In the genomic region with DNA sequence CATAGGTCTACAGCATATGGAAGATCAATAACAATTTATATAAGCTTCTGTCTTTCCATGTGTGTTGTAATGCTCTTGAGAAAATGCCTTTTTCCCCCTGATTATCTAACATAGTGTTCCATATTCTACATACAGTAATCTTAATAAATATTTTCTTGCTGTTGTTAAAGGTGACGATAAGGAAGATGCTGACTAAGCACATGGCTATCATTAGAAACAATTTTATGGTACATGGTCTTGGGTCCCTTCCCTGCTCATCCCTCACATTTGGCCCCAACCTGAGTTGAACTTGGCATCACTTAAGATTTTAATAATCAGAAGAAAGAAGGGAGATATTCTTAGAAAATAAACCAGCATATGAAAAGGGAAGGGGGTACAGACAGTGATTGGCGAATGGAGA, we compare ENCODE assay signal across 30 cellular contexts.
"Had no signal": no experiment of that assay in that cellular context is flagged by ENCODE, and none has a peak within 500 bp of the region (broad histone marks: within the 10 kb centered on the region; RNA-seq: fewer than 3 reads in every experiment).

No MANE protein-coding gene starts in this region.

- H3K9ac ChIP-seq: parathyroid adenoma had no signal

- H3K27ac ChIP-seq: neutrophil, ovary, parathyroid adenoma, psoas muscle, skin epidermis, spleen, suprapubic skin, testis, tibial artery, transverse colon, upper lobe of right lung, uterus had no signal

- H3K4me3 ChIP-seq: ovary, psoas muscle, skin epidermis, smooth muscle cell, spleen, suprapubic skin, testis, tibial artery, transverse colon, upper lobe of right lung, uterus had no signal

- H3K4me1 ChIP-seq: parathyroid adenoma, psoas muscle, spleen, suprapubic skin, testis, tibial artery, transverse colon, upper lobe of right lung, uterus had no signal

- H3K36me3 ChIP-seq: neutrophil, ovary, spleen, suprapubic skin, tibial artery, transverse colon, upper lobe of right lung, uterus had no signal

- H3K4me2 ChIP-seq: smooth muscle cell had no signal

- H2AFZ ChIP-seq: parathyroid adenoma had no signal

- H3K9me3 ChIP-seq: neutrophil, ovary, psoas muscle, suprapubic skin, testis, tibial artery, transverse colon, upper lobe of right lung, uterus had no signal

- H3K79me2 ChIP-seq: parathyroid adenoma had no signal

- ATAC-seq: naive thymus-derived CD8-positive, alpha-beta T cell; natural killer cell treated with Interleukin-12 subunit alpha and Interleukin-12 subunit beta and Interleukin-15 and Interleukin-18, amount 100 ng/mL, for 72 hours; psoas muscle; right cardiac atrium; sciatic nerve; stimulated activated memory B cell treated with anti-CD40 and anti-IgM and Interleukin-4, amounts not matched to agents 10 μg/mL and 1 μg/mL and 100 μg/mL, for 72 hours; stimulated activated naive CD8-positive, alpha-beta T cell treated with anti-CD3 and anti-CD28 coated beads, Interleukin-15, amount 100 ng/mL, for 72 hours; stimulated activated naive CD8-positive, alpha-beta T cell treated with anti-CD3 and anti-CD28 coated beads, Interleukin-15, Interleukin-2, amounts not matched to agents 100 U/mL and 50 U/mL, for 24 hours; upper lobe of right lung had no signal

- H3K27me3 ChIP-seq: neutrophil, ovary, suprapubic skin, testis, tibial artery, transverse colon, upper lobe of right lung, uterus had no signal

- DNase-seq: naive thymus-derived CD8-positive, alpha-beta T cell; nephron progenitor cell; nucleus accumbens; ovary; posterior cingulate gyrus; psoas muscle; right cardiac atrium; spleen; stimulated activated CD4-positive, alpha-beta T cell treated with anti-CD3 and anti-CD28 coated beads, Interleukin-12 subunit alpha, Interleukin-12 subunit beta, amount 100 ng/mL, for 4 hours; stimulated activated CD4-positive, alpha-beta T cell treated with anti-CD3 and anti-CD28 coated beads, Interleukin-1b, Interleukin-23, amount 100 ng/mL, for 48 hours; stimulated activated CD4-positive, alpha-beta T cell treated with anti-CD3 and anti-CD28 coated beads, Interleukin-4, amount 100 ng/mL, for 1 hour; stimulated activated CD4-positive, alpha-beta T cell treated with anti-CD3 and anti-CD28 coated beads, Interleukin-4, amount 100 ng/mL, for 4 hours; stimulated activated CD8-positive, alpha-beta memory T cell treated with anti-CD3 and anti-CD28 coated beads, Interleukin-4, amount 100 ng/mL, for 48 hours; stimulated activated naive CD4-positive, alpha-beta T cell; stimulated activated naive CD8-positive, alpha-beta T cell treated with anti-CD3 and anti-CD28 coated beads, Interleukin-15, amount 100 ng/mL, for 72 hours; stimulated activated naive CD8-positive, alpha-beta T cell treated with anti-CD3 and anti-CD28 coated beads, Interleukin-15, Interleukin-2, amounts not matched to agents 100 U/mL and 50 U/mL, for 24 hours; substantia nigra; testis; tibial artery; transverse colon; upper lobe of right lung; uterus had no signal
